Comparison of ENCODE assay signal across 10 cellular contexts in the genomic region with DNA sequence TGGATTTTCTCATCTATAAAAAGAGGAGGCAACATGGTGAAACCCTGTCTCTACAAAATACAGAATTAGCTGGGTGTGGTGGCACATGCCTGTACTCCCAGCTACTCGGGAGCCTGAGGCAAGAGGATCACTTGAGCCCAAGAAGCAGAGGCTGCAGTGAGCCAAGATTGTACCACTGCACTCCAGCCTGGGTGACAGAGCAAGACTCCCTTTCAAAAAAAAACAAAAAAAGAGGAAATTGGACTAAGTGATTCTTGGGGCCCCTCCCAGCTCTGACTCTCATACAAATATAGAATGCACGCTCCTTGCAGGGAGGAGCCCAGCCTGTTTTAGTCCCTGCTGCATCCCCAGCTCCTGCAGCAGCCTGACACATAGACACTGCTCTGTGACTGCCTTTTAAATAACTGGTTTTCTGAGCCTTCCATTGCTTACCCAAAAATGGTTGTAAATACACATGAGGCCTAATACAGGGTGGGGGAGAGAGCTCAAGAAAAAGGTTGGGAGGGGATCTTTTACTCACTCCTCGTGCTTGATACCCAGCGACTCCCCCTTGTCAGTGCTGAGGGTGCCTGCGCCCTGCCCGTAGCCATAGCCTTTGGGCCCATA. TPM values are rescaled to one million over a fixed set of nuclear protein-coding genes. Genes with fewer than 3 reads are reported as not detected.
A peak's percentile ranks its signal among the peaks of the same experiment; 100 is the strongest.
DNase-seq lines count a peak whose midpoint lies in the region; ATAC-seq and TF ChIP-seq lines count a peak whose summit lies in the region.
"Had no signal": no experiment of that assay in that cellular context is flagged by ENCODE, and none has a peak within 500 bp of the region (broad histone marks: within the 10 kb centered on the region; RNA-seq: fewer than 3 reads in every experiment).

No MANE protein-coding gene starts in this region.

- no peak overlapping the region for H3K27ac Mint-ChIP-seq in activated CD8-positive, alpha-beta memory T cell treated with anti-CD3 and anti-CD28 coated beads, Interleukin-2, amount 10 ng/mL, durations not matched to agents 7 days and 5 days
- H3K27ac Mint-ChIP-seq: CD8-positive, alpha-beta T cell had no signal

- TF ChIP-seq POLR2A in esophagus squamous epithelium (IDR thresholded peaks at IDR 0.05) = no peak

- H3F3A ChIP-seq in GM23248 (ENCODE audit: insufficient read depth) = peaks cover 76% of the 10 kb centered on the region

- in situ Hi-C loops in GM23248 (cut with MboI) = no loop called here

- no peaks in the 10 kb centered on the region for H3K27me3 ChIP-seq in GM23248 (replicated peaks; ENCODE audit: insufficient read depth)
- H3K27me3 ChIP-seq in SJSA1 (replicated peaks) = no peaks in the 10 kb centered on the region
- no peaks in the 10 kb centered on the region for H3K27me3 ChIP-seq in esophagus squamous epithelium
- no peaks in the 10 kb centered on the region for H3K27me3 ChIP-seq in skeletal muscle satellite cell (ENCODE audit: control insufficient read depth, insufficient read depth, low read length)

- DNase-seq in GM23248 (peak; percentile 71), SJSA1 (ENCODE audit: low read depth in 1 of 2, low spot score in 2 of 2) (no peak), esophagus squamous epithelium (lab: John Stamatoyannopoulos, UW) (no peak), islet precursor cell (no peak)
- no peak for DNase-seq in activated CD4-positive, alpha-beta T cell treated with anti-CD3 and anti-CD28 coated beads for 4 hours
- DNase-seq in activated CD4-positive, alpha-beta T cell treated with anti-CD3 and anti-CD28 coated beads, Interleukin-2, amount 50 U/mL, for 48 hours = no peak
- no peak for DNase-seq in activated CD8-positive, alpha-beta memory T cell treated with anti-CD3 and anti-CD28 coated beads, Interleukin-2, amount 10 ng/mL, durations not matched to agents 7 days and 5 days
- DNase-seq: CD8-positive, alpha-beta T cell; NCI-H2227 treated with DMSO at 0.1 percent for 48 hours had no signal

- no peaks in the 10 kb centered on the region for H3K9me3 Mint-ChIP-seq in activated CD8-positive, alpha-beta memory T cell treated with anti-CD3 and anti-CD28 coated beads, Interleukin-2, amount 10 ng/mL, durations not matched to agents 7 days and 5 days (ENCODE audit: low read depth)
- H3K9me3 Mint-ChIP-seq: CD8-positive, alpha-beta T cell had no signal

- TF ChIP-seq CTCF in esophagus squamous epithelium (IDR thresholded peaks at IDR 0.05) = no peak

- no peaks in the 10 kb centered on the region for H4K20me1 ChIP-seq in GM23248 (ENCODE audit: insufficient read depth)

- no peak overlapping the region for H2AFZ ChIP-seq in GM23248

- H3K4me2 ChIP-seq in GM23248 (ENCODE audit: unreplicated experiment) = peak overlapping the region; percentile 44
- peak overlapping the region; percentile 56 for H3K4me2 ChIP-seq in skeletal muscle satellite cell (ENCODE audit: low read length)

- H3K9ac ChIP-seq in GM23248 = peak overlapping the region; percentile 73
- peak overlapping the region; percentile 52 for H3K9ac ChIP-seq in skeletal muscle satellite cell (ENCODE audit: low read depth, low read length)

- intact Hi-C loops in esophagus squamous epithelium (cut with DNase I) = no loop called here

- peaks cover 55% of the 10 kb centered on the region for H3K79me2 ChIP-seq in GM23248 (ENCODE audit: insufficient read depth)

- H3K27me3 Mint-ChIP-seq in activated CD8-positive, alpha-beta memory T cell treated with anti-CD3 and anti-CD28 coated beads, Interleukin-2, amount 10 ng/mL, durations not matched to agents 7 days and 5 days = no peaks in the 10 kb centered on the region

- H3K4me1 ChIP-seq in GM23248 (ENCODE audit: insufficient read depth) = peaks cover 42% of the 10 kb centered on the region
- H3K4me1 ChIP-seq in SJSA1 (replicated peaks) = peaks cover 41% of the 10 kb centered on the region
- peaks cover 43 to 97% (median 62%) of the 10 kb centered on the region in 3 donors for H3K4me1 ChIP-seq in esophagus squamous epithelium
- peaks cover 46% of the 10 kb centered on the region for H3K4me1 ChIP-seq in skeletal muscle satellite cell (ENCODE audit: control insufficient read depth, insufficient read depth, low read length)

- H3K36me3 ChIP-seq in GM23248 (ENCODE audit: low read depth) (peaks cover 61% of the 10 kb centered on the region), SJSA1 (peaks cover 90% of the 10 kb centered on the region), esophagus squamous epithelium (peaks cover 0 to 84% (median 38%) of the 10 kb centered on the region in 3 donors), skeletal muscle satellite cell (ENCODE audit: insufficient read depth, low read length) (peaks cover 87% of the 10 kb centered on the region)

- H3K27ac ChIP-seq in GM23248 (peak overlapping the region; percentile 94), SJSA1 (peak overlapping the region; percentile 84), esophagus squamous epithelium (peak overlapping the region; percentile 54 to 93 (median 86))

- H3K4me3 ChIP-seq in GM23248 (peak overlapping the region; percentile 34), SJSA1 (no peak overlapping the region), esophagus squamous epithelium (no peak overlapping the region), skeletal muscle satellite cell (ENCODE audit: low read length) (no peak overlapping the region)

- 81 to 85% methylated on average over 6 of the region's 6 CpGs for WGBS in GM23248 (ENCODE audit: low coverage in 1 of 2, low lambda C conversion rate in 2 of 2, missing lambda C conversion rate in 2 of 2), 2 experiments
- 56 to 59% methylated on average over 5 to 6 of the region's 6 CpGs for WGBS in esophagus squamous epithelium, 2 donors

- CTCF ChIA-PET in activated CD8-positive, alpha-beta memory T cell treated with anti-CD3 and anti-CD28 coated beads, Interleukin-2, amount 10 ng/mL, durations not matched to agents 7 days and 5 days (lab: Charles Lee) = interaction anchor here (2.7 to 17.6 kb wide), 2 partner anchors 8 to 17 kb away, joined by 12 to 597 read pairs; partner anchors contain the start of gene CSRP1

- no peak overlapping the region for H3K4me3 Mint-ChIP-seq in activated CD8-positive, alpha-beta memory T cell treated with anti-CD3 and anti-CD28 coated beads, Interleukin-2, amount 10 ng/mL, durations not matched to agents 7 days and 5 days
- H3K4me3 Mint-ChIP-seq: CD8-positive, alpha-beta T cell had no signal

- ATAC-seq in activated CD8-positive, alpha-beta memory T cell treated with anti-CD3 and anti-CD28 coated beads, Interleukin-2, amount 10 ng/mL, durations not matched to agents 7 days and 5 days = no peak
- ATAC-seq: CD8-positive, alpha-beta T cell had no signal

- H3K36me3 Mint-ChIP-seq in activated CD8-positive, alpha-beta memory T cell treated with anti-CD3 and anti-CD28 coated beads, Interleukin-2, amount 10 ng/mL, durations not matched to agents 7 days and 5 days = peaks cover 35% of the 10 kb centered on the region

- H3K9me3 ChIP-seq in GM23248 (ENCODE audit: low read depth) (no peaks in the 10 kb centered on the region), SJSA1 (replicated peaks) (no peaks in the 10 kb centered on the region), esophagus squamous epithelium (no peaks in the 10 kb centered on the region), skeletal muscle satellite cell (replicated peaks; ENCODE audit: low read length) (no peaks in the 10 kb centered on the region)

- H3K9me2 ChIP-seq in GM23248 (ENCODE audit: insufficient read depth) = no peaks in the 10 kb centered on the region

- peaks cover 16% of the 10 kb centered on the region for H3K4me1 Mint-ChIP-seq in activated CD8-positive, alpha-beta memory T cell treated with anti-CD3 and anti-CD28 coated beads, Interleukin-2, amount 10 ng/mL, durations not matched to agents 7 days and 5 days

RNA-seq across cellular contexts. Expression of gene CSRP1, which starts 17.2 kb away (rescaled TPM):
- total RNA-seq in GM23248 (2014; rRNA removed; shearing (Covaris generic)) = 1,160 and 1,256 TPM in 2 replicates
- polyA plus RNA-seq in GM23248 (2016; fragmentation: Nextera tagmentation; extraction: Ambion mirVana) = 510 and 529 TPM in 2 replicates
- total RNA-seq in SJSA1 (2014; rRNA removed; shearing (Covaris generic)) = 1,173 and 1,377 TPM in 2 replicates
- 1,000 to 10,000 TPM in 1 of 4 donors, 100 to 1,000 TPM in 3; 243 to 1,044 (median 363) TPM for total RNA-seq in esophagus squamous epithelium
- total RNA-seq in skeletal muscle satellite cell (2012; rRNA removed) = 169 and 175 TPM in 2 replicates
- total RNA-seq in activated CD8-positive, alpha-beta memory T cell treated with anti-CD3 and anti-CD28 coated beads, Interleukin-2, amount 10 ng/mL, durations not matched to agents 7 days and 5 days = 10 to 100 TPM; 71.7 to 78.3 TPM

RNA-seq across cellular contexts. Expression of gene PHLDA3, which starts 20.8 kb away (rescaled TPM):
- 148 and 162 TPM in 2 replicates for total RNA-seq in GM23248 (2014; rRNA removed; shearing (Covaris generic))
- polyA plus RNA-seq in GM23248 (2016; fragmentation: Nextera tagmentation; extraction: Ambion mirVana) = 112 and 117 TPM in 2 replicates
- total RNA-seq in SJSA1 (2014; rRNA removed; shearing (Covaris generic)) = 36.7 and 75.0 TPM in 2 replicates
- total RNA-seq in esophagus squamous epithelium = 10 to 100 TPM; 60.9 to 87.9 (median 75.1) TPM
- total RNA-seq in skeletal muscle satellite cell (2012; rRNA removed) = 43.2 and 47.4 TPM in 2 replicates
- 10 to 100 TPM; 12.9 to 23.5 TPM for total RNA-seq in activated CD8-positive, alpha-beta memory T cell treated with anti-CD3 and anti-CD28 coated beads, Interleukin-2, amount 10 ng/mL, durations not matched to agents 7 days and 5 days

RNA-seq across cellular contexts. Expression of gene NAV1, which starts 49.2 kb away (rescaled TPM):
- 79.0 and 81.8 TPM in 2 replicates for total RNA-seq in GM23248 (2014; rRNA removed; shearing (Covaris generic))
- 74.7 and 75.6 TPM in 2 replicates for polyA plus RNA-seq in GM23248 (2016; fragmentation: Nextera tagmentation; extraction: Ambion mirVana)
- 12.7 and 15.5 TPM in 2 replicates for total RNA-seq in SJSA1 (2014; rRNA removed; shearing (Covaris generic))
- 10 to 100 TPM; 18.1 to 25.5 (median 21.0) TPM for total RNA-seq in esophagus squamous epithelium
- 43.9 and 60.7 TPM in 2 replicates for total RNA-seq in skeletal muscle satellite cell (2012; rRNA removed)
- 1 to 10 TPM; 1.4 to 2.8 TPM for total RNA-seq in activated CD8-positive, alpha-beta memory T cell treated with anti-CD3 and anti-CD28 coated beads, Interleukin-2, amount 10 ng/mL, durations not matched to agents 7 days and 5 days
